In the genomic region with DNA sequence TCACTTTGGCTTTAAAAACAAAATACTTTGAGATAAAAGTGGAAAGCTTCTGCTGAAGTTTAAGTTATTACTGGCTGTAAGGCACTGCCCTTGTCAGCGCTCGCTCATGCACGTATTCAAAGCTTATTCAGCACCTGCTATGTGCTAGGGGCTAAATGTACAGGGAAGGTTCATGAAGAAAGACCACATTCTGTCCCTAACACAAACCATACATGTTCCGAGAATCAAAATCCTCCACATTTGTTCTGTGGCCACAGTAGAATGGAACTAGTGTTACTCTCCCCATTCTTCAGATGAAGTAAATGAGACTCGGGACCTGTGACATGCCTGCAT, we compare ENCODE assay signal across 19 cellular contexts.
"Had no signal": no experiment of that assay in that cellular context is flagged by ENCODE, and none has a peak within 500 bp of the region (broad histone marks: within the 10 kb centered on the region; RNA-seq: fewer than 3 reads in every experiment).

No MANE protein-coding gene starts in this region.

- DNase-seq: effector CD4-positive, alpha-beta T cell; endodermal cell; erythroblast; left cardiac atrium; left ventricle myocardium inferior; natural killer cell; spleen; stimulated activated CD4-positive, alpha-beta T cell treated with anti-CD3 and anti-CD28 coated beads, Interleukin-15, amount 100 ng/mL, for 24 hours; stimulated activated CD4-positive, alpha-beta T cell treated with anti-CD3 and anti-CD28 coated beads, Interleukin-1b, Interleukin-23, amount 100 ng/mL, for 48 hours; stimulated activated CD4-positive, alpha-beta T cell treated with anti-CD3 and anti-CD28 coated beads, Interleukin-4, amount 100 ng/mL, for 24 hours; stomach; trophoblast cell had no signal

- H3K9me3 Mint-ChIP-seq: endodermal cell; memory B cell; natural killer cell; neural crest cell; stimulated activated memory B cell treated with anti-CD40 and anti-IgM and Interleukin-4, amounts not matched to agents 10 μg/mL and 1 μg/mL and 100 μg/mL, for 72 hours had no signal

- H3K27me3 Mint-ChIP-seq: memory B cell; stimulated activated memory B cell treated with anti-CD40 and anti-IgM and Interleukin-4, amounts not matched to agents 10 μg/mL and 1 μg/mL and 100 μg/mL, for 72 hours had no signal

- H3K4me1 ChIP-seq: left ventricle myocardium inferior, lower lobe of right lung, spleen had no signal

- H3K4me3 Mint-ChIP-seq: endodermal cell; memory B cell; mesothelial cell of epicardium; natural killer cell; neural crest cell; stimulated activated memory B cell treated with anti-CD40 and anti-IgM and Interleukin-4, amounts not matched to agents 10 μg/mL and 1 μg/mL and 100 μg/mL, for 72 hours had no signal

- H3K4me1 Mint-ChIP-seq: endodermal cell; memory B cell; neural crest cell; stimulated activated memory B cell treated with anti-CD40 and anti-IgM and Interleukin-4, amounts not matched to agents 10 μg/mL and 1 μg/mL and 100 μg/mL, for 72 hours had no signal

- H3K27me3 ChIP-seq: foreskin keratinocyte, spleen, stomach had no signal

- H3K27ac ChIP-seq: foreskin keratinocyte, left ventricle myocardium inferior, lower lobe of right lung, spleen had no signal

- H3K9me3 ChIP-seq: lower lobe of right lung, stomach had no signal

- H3K27ac Mint-ChIP-seq: endodermal cell; memory B cell; mesothelial cell of epicardium; stimulated activated memory B cell treated with anti-CD40 and anti-IgM and Interleukin-4, amounts not matched to agents 10 μg/mL and 1 μg/mL and 100 μg/mL, for 72 hours had no signal

- ATAC-seq: left cardiac atrium; lower lobe of right lung; sciatic nerve; stimulated activated memory B cell treated with anti-CD40 and anti-IgM and Interleukin-4, amounts not matched to agents 10 μg/mL and 1 μg/mL and 100 μg/mL, for 72 hours had no signal

- H3K4me3 ChIP-seq: left ventricle myocardium inferior, lower lobe of right lung, spleen, stomach had no signal
